22 cellular contexts compared by ENCODE assay signal in the genomic region with DNA sequence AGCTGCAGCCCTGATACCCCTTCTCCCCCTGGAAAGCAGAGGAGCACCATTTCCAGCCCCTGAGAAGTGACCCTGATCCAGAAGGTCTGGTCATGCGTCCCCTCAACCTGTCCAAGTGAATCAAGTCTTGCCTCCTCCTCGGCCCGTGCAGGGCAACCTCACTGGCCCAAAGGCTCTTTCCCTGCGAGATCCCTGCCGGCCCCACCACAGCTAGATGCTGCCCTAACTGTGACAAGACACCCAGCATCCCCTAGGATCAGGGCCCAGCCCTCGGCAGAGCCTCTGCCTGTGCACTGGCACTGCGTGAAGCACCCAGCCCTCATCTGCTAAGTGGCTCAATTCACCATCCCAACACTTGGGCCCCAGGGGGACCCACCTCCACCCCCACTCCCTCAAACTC.
"Had no signal": no experiment of that assay in that cellular context is flagged by ENCODE, and none has a peak within 500 bp of the region (broad histone marks: within the 10 kb centered on the region; RNA-seq: fewer than 3 reads in every experiment).

No MANE protein-coding gene starts in this region.

- DNase-seq: activated CD4-positive, alpha-beta memory T cell treated with anti-CD3 and anti-CD28 coated beads for 36 hours; activated CD4-positive, alpha-beta T cell treated with anti-CD3 and anti-CD28 coated beads, Interleukin-2, amount 10 ng/mL, durations not matched to agents 24 days and 14 days; activated CD4-positive, CD25-positive, alpha-beta regulatory T cell treated with anti-CD3 and anti-CD28 coated beads, Interleukin-2, amount 50 U/mL, for 72 hours; activated CD8-positive, alpha-beta memory T cell treated with anti-CD3 and anti-CD28 coated beads, Interleukin-2, amount 50 U/mL, for 4 hours; activated T-cell treated with anti-CD3 and anti-CD28 coated beads, Interleukin-2, amount 50 U/mL, for 1 hour; cerebellar nuclear complex; dorsolateral prefrontal cortex; effector memory CD4-positive, alpha-beta T cell; head of caudate nucleus; hippocampal formation; lower lobe of right lung; mesenchymal stem cell; sigmoid colon; stimulated activated naive CD4-positive, alpha-beta T cell; T-cell; testis; transverse colon had no signal

- H3K27me3 Mint-ChIP-seq: activated CD4-positive, alpha-beta T cell treated with anti-CD3 and anti-CD28 coated beads, Interleukin-2, amount 10 ng/mL, durations not matched to agents 24 days and 14 days had no signal

- H3K36me3 ChIP-seq: lower lobe of right lung, sigmoid colon, transverse colon had no signal

- H3K27me3 ChIP-seq: dorsolateral prefrontal cortex, testis, transverse colon had no signal

- H3K36me3 Mint-ChIP-seq: activated CD4-positive, alpha-beta memory T cell treated with anti-CD3 and anti-CD28 coated beads for 36 hours; activated naive CD4-positive, alpha-beta T cell treated with anti-CD3 and anti-CD28 coated beads, Interleukin-2, amount 50 U/mL, for 72 hours; T-cell had no signal

- H3K9me3 Mint-ChIP-seq: activated CD4-positive, alpha-beta memory T cell treated with anti-CD3 and anti-CD28 coated beads for 36 hours; activated CD4-positive, alpha-beta T cell treated with anti-CD3 and anti-CD28 coated beads, Interleukin-2, amount 10 ng/mL, durations not matched to agents 24 days and 14 days; activated naive CD4-positive, alpha-beta T cell treated with anti-CD3 and anti-CD28 coated beads, Interleukin-2, amount 50 U/mL, for 72 hours; activated T-helper 17 cell treated with anti-CD3 and anti-CD28 coated beads, Interleukin-2, amount 50 U/mL, for 72 hours; T-helper 2 cell treated with Interferon-gamma antibody and Interleukin-4, amounts not matched to agents 5 μg/mL and 100 μg/mL, for 36 hours had no signal

- H3K4me1 ChIP-seq: lower lobe of right lung, sigmoid colon, transverse colon had no signal

- H3K4me3 Mint-ChIP-seq: activated CD4-positive, alpha-beta memory T cell treated with anti-CD3 and anti-CD28 coated beads for 36 hours; activated CD4-positive, alpha-beta T cell treated with anti-CD3 and anti-CD28 coated beads, Interleukin-2, amount 10 ng/mL, durations not matched to agents 24 days and 14 days; activated T-helper 17 cell treated with anti-CD3 and anti-CD28 coated beads, Interleukin-2, amount 50 U/mL, for 72 hours; naive thymus-derived CD8-positive, alpha-beta T cell; T-cell; T-helper 2 cell treated with Interferon-gamma antibody and Interleukin-4, amounts not matched to agents 5 μg/mL and 100 μg/mL, for 36 hours had no signal

- H3K27ac Mint-ChIP-seq: activated CD4-positive, alpha-beta memory T cell treated with anti-CD3 and anti-CD28 coated beads for 36 hours; activated CD4-positive, alpha-beta T cell treated with anti-CD3 and anti-CD28 coated beads, Interleukin-2, amount 10 ng/mL, durations not matched to agents 24 days and 14 days; activated T-helper 17 cell treated with anti-CD3 and anti-CD28 coated beads, Interleukin-2, amount 50 U/mL, for 72 hours; T-cell; T-helper 2 cell treated with Interferon-gamma antibody and Interleukin-4, amounts not matched to agents 5 μg/mL and 100 μg/mL, for 36 hours had no signal

- H3K9me3 ChIP-seq: testis, transverse colon had no signal

- H3K4me3 ChIP-seq: coronary artery, dorsolateral prefrontal cortex, lower lobe of right lung, sigmoid colon, testis, transverse colon had no signal

- H3K27ac ChIP-seq: lower lobe of right lung, sigmoid colon, testis, transverse colon had no signal
